ENCODE assay signal across 1 cellular context in the genomic region with DNA sequence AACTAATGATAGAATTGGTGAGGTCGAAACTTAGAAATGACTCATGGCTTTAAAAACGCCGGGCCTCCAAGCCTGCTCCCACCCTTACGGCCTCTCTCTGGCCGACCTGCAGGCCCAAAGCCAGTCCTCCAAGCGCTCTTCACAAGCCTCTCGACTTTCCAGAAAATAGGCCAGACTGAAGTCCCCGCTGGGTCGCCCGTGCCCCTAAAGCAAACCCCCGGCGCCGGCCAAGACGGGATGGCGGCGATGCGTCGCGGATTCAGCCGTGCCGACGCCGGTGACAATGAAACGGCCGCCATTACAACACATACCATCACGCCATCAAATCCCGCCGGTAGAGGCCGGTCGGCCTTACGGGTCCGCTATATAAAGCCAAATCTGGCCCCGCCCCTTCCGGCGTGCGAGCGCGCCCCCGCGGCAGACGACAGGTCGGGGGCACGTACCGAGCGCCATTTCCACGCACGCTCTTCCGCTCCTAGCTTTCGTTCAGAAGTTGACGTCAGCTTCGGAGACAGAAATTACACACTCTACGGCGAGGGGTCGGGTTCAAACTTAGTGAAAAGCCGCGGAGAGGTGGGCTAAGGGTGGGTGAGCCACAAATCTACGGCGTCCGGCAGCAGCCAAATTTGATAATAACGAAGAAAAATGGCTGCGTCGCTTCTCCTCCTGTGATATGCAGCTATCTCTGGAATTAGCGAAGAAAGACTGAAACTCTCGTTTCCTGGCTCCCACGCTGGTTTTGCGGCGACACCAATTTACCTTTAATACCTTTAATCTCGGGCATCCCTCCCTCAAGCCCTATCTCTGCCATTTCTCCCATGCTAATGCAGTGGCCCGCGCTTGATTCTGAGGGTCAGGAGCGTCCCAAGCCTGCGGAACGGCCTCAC.
TF ChIP-seq lines count a peak whose summit lies in the region.

TSS of gene RPL3 (minus strand) at position 340 of the 887 bp plus-strand sequence. CDS start at position 314, 26 bp downstream.

TF ChIP-seq in HepG2, 621 proteins besides CTCF, POLR2A, EP300 and RAD21 (continued from another document and continues in another):
- TF ChIP-seq, protein P1, sequence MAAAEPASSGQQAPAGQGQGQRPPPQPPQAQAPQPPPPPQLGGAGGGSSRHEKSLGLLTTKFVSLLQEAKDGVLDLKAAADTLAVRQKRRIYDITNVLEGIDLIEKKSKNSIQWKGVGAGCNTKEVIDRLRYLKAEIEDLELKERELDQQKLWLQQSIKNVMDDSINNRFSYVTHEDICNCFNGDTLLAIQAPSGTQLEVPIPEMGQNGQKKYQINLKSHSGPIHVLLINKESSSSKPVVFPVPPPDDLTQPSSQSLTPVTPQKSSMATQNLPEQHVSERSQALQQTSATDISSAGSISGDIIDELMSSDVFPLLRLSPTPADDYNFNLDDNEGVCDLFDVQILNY (CRISPR knock-in tag; conservative IDR thresholded peaks at IDR 0.05), result no peak; the same call in 1 of the 2 replicates
- no peak for TF ChIP-seq CHD4 (IDR thresholded peaks at IDR 0.05; ENCODE audit: borderline replicate concordance, low read length)
- TF ChIP-seq, protein P2, sequence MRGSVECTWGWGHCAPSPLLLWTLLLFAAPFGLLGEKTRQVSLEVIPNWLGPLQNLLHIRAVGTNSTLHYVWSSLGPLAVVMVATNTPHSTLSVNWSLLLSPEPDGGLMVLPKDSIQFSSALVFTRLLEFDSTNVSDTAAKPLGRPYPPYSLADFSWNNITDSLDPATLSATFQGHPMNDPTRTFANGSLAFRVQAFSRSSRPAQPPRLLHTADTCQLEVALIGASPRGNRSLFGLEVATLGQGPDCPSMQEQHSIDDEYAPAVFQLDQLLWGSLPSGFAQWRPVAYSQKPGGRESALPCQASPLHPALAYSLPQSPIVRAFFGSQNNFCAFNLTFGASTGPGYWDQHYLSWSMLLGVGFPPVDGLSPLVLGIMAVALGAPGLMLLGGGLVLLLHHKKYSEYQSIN (CRISPR knock-in tag; IDR thresholded peaks at IDR 0.05; ENCODE audit: borderline replicate concordance), result no peak
- no peak for TF ChIP-seq PCBP2 (optimal IDR thresholded peaks at IDR 0.05; ENCODE audit: low read depth, low read length, poor library complexity, severe bottlenecking)
- peak; percentile 55; the same call in 1 of the 2 replicates for TF ChIP-seq ZNF564 (CRISPR knock-in tag; IDR thresholded peaks at IDR 0.05)
- no peak for TF ChIP-seq ZNF24 (IDR thresholded peaks at IDR 0.05)
- TF ChIP-seq ARID5B (CRISPR knock-in tag; IDR thresholded peaks at IDR 0.05), result peak; percentile 57
- no peak for TF ChIP-seq ZNF546 (CRISPR knock-in tag; conservative IDR thresholded peaks at IDR 0.05)
- peak; percentile 62 for TF ChIP-seq RXRB (CRISPR knock-in tag; IDR thresholded peaks at IDR 0.05; ENCODE audit: borderline replicate concordance)
- no peak for TF ChIP-seq ZNF839 (CRISPR knock-in tag; IDR thresholded peaks at IDR 0.05; ENCODE audit: borderline replicate concordance)
- TF ChIP-seq MTA3 (CRISPR knock-in tag; IDR thresholded peaks at IDR 0.05), result no peak
- no peak for TF ChIP-seq TMF1 (CRISPR knock-in tag; IDR thresholded peaks at IDR 0.05; ENCODE audit: low read depth)
- peak in 1 of 2 experiments; percentile 93; a peak in 2 of 4 replicates for TF ChIP-seq KLF16 (CRISPR knock-in tag; IDR thresholded peaks at IDR 0.05)
- 0 out of 2 replicates have a peak, but pooled peaks have one; percentile 38 for TF ChIP-seq ZBED4 (CRISPR knock-in tag; IDR thresholded peaks at IDR 0.05; ENCODE audit: borderline replicate concordance)
- TF ChIP-seq ZNF484 (CRISPR knock-in tag; IDR thresholded peaks at IDR 0.05; ENCODE audit: borderline replicate concordance, low read depth), result no peak
- no peak for TF ChIP-seq ZNF646 (CRISPR knock-in tag; IDR thresholded peaks at IDR 0.05)
- TF ChIP-seq TBL1XR1 (IDR thresholded peaks at IDR 0.05; ENCODE audit: borderline replicate concordance, low read length, partially characterized antibody), result peak; percentile 23
- TF ChIP-seq, protein P3, sequence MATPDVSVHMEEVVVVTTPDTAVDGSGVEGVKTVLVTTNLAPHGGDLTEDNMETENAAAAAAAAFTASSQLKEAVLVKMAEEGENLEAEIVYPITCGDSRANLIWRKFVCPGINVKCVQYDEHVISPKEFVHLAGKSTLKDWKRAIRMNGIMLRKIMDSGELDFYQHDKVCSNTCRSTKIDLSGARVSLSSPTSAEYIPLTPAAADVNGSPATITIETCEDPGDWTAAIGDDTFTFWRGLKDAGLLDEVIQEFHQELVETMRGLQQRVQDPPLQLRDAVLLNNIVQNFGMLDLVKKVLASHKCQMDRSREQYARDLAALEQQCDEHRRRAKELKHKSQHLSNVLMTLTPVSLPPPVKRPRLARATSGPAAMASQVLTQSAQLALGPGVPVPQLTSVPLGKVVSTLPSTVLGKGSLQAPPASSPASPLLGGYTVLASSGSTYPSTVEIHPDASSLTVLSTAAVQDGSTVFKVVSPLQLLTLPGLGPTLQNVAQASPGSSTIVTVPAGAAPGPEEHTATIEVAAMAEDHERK (CRISPR knock-in tag; IDR thresholded peaks at IDR 0.05; ENCODE audit: low read depth), result peak; percentile 98
- TF ChIP-seq FOXJ3 (CRISPR knock-in tag; IDR thresholded peaks at IDR 0.05; ENCODE audit: borderline replicate concordance), result peak; percentile 52; the same call in 1 of the 2 replicates
- TF ChIP-seq KLF12 (CRISPR knock-in tag; IDR thresholded peaks at IDR 0.05; ENCODE audit: borderline replicate concordance), result peak; percentile 82; the same call in 1 of the 2 replicates
- TF ChIP-seq SIX4 (CRISPR knock-in tag; IDR thresholded peaks at IDR 0.05), result 0 out of 2 replicates have a peak, but pooled peaks have one; percentile 30
- peak; percentile 62; the same call in 1 of the 2 replicates for TF ChIP-seq RFXANK (CRISPR knock-in tag; IDR thresholded peaks at IDR 0.05)
- no peak for TF ChIP-seq ZNF660 (CRISPR knock-in tag; IDR thresholded peaks at IDR 0.05; ENCODE audit: borderline replicate concordance, low read depth)
- TF ChIP-seq CC2D1A (CRISPR knock-in tag; IDR thresholded peaks at IDR 0.05), result no peak; the same call in 1 of the 2 replicates
- TF ChIP-seq SP1 (IDR thresholded peaks at IDR 0.05), result no peak
- TF ChIP-seq SP1 (CRISPR knock-in tag; IDR thresholded peaks at IDR 0.05), result peak; percentile 96
- TF ChIP-seq SNAPC5 (CRISPR knock-in tag; IDR thresholded peaks at IDR 0.05; ENCODE audit: borderline replicate concordance), result no peak; the same call in 1 of the 2 replicates
- TF ChIP-seq, protein P4, sequence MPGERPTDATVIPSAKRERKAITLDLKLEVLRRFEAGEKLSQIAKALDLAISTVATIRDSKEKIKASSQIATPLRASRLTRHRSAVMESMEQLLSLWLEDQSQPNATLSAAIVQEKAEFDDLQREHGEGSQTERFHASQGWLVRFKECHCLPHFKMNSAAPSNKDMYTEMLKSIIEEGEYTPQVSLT (CRISPR knock-in tag; IDR thresholded peaks at IDR 0.05; ENCODE audit: borderline replicate concordance, low read depth), result no peak
- peak; percentile 28; the same call in 1 of the 2 replicates for TF ChIP-seq ZFP37 (CRISPR knock-in tag; IDR thresholded peaks at IDR 0.05; ENCODE audit: borderline replicate concordance)
